Comparison of ENCODE assay signal across 15 cellular contexts in the genomic region with DNA sequence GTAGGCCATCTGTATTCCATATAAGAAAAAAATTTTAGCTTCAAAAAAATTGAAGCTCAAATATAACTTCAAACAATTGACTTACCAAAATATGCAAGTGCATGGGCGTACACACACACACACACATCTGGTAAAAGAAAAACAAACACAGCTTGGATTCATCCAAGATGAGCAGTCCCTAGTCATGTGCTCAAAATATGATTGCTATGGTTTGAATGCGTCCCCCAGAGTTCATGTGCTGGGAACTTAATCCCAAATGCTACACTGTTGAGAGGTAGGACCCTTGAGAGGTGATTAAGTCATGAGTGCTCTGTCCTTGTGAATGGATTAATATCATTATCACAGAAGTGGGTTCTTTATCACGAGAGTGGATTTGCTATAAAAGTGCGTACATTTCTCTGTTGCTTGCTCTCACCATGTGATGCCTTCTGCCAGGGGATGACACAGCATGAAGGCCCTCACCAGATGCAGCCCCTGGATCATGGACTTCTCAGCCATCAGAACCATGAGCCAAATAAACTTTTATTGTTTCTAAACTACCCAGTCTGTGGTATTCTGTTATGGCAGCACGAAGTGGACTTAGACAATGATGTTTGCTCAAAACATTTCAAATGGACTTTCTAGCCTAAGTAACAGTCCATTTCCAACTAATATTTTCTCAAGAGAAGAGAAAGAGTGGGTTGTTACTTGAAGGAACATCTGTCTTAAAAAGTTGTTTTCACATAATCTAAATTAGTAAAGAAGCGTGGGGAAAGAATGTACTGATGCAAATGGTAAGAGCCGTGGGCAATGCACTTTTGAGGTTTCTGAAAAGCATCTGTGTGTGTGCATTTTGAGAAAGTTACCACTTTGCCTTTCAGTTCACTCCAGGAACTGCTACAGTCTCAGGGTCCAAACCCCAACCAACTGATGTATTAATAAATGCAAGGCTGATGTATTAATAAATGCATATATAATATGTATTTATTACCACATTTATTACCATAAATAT. TPM values are rescaled to one million over a fixed set of nuclear protein-coding genes. Genes with fewer than 3 reads are reported as not detected.
A peak's percentile ranks its signal among the peaks of the same experiment; 100 is the strongest.
DNase-seq lines count a peak whose midpoint lies in the region; ATAC-seq and TF ChIP-seq lines count a peak whose summit lies in the region.
"Had no signal": no experiment of that assay in that cellular context is flagged by ENCODE, and none has a peak within 500 bp of the region (broad histone marks: within the 10 kb centered on the region; RNA-seq: fewer than 3 reads in every experiment).

No MANE protein-coding gene starts in this region.

- H3K4me3 Mint-ChIP-seq in nephron = no peak overlapping the region
- H3K4me3 Mint-ChIP-seq: activated B cell treated with CpG ODN at 0.5 μM for 24 hours; activated naive CD8-positive, alpha-beta T cell; neural progenitor cell had no signal

- TF ChIP-seq CTCF in AG10803 (conservative IDR thresholded peaks at IDR 0.05; ENCODE audit: low read length) (no peak), choroid plexus epithelial cell (conservative IDR thresholded peaks at IDR 0.05; ENCODE audit: low read depth, low read length) (no peak), nephron (IDR thresholded peaks at IDR 0.05; ENCODE audit: unreplicated experiment in 3 of 3) (no peak)

- no peaks in the 10 kb centered on the region for H3K27me3 Mint-ChIP-seq in nephron (ENCODE audit: low read depth)
- H3K27me3 Mint-ChIP-seq: activated B cell treated with CpG ODN at 0.5 μM for 24 hours; activated naive CD8-positive, alpha-beta T cell had no signal

- H3K9me3 Mint-ChIP-seq in nephron = peaks cover 24% of the 10 kb centered on the region
- H3K9me3 Mint-ChIP-seq: activated B cell treated with CpG ODN at 0.5 μM for 24 hours had no signal

- H3K27ac Mint-ChIP-seq in nephron = peak overlapping the region; percentile 74 to 92 (median 91)
- H3K27ac Mint-ChIP-seq: activated B cell treated with CpG ODN at 0.5 μM for 24 hours; activated naive CD8-positive, alpha-beta T cell; neural progenitor cell had no signal

- DNase-seq in AG10803 (ENCODE audit: low read depth) = peak; percentile 88
- peak; percentile 91 for DNase-seq in choroid plexus epithelial cell (ENCODE audit: low read depth)
- no peak for DNase-seq in OCI-M1 (lab: John Stamatoyannopoulos, UW)
- DNase-seq in SW 1271 (lab: John Stamatoyannopoulos, UW) = no peak
- DNase-seq: activated B cell treated with CpG ODN at 0.5 μM for 24 hours, DMS153, MM.1S, NCI-H2171 treated with DMSO at 0.1 percent for 48 hours had no signal

- peaks cover 56% of the 10 kb centered on the region for H3K4me1 Mint-ChIP-seq in nephron

- ATAC-seq in HG02885 (IDR thresholded peaks at IDR 0.05; ENCODE audit: poor library complexity, unreplicated experiment) = peak; percentile 69
- no peak for ATAC-seq in esophagus mucosa
- no peak for ATAC-seq in HG03025 (IDR thresholded peaks at IDR 0.05; ENCODE audit: low FRiP score, unreplicated experiment)

- no peak overlapping the region for H3K4me3 ChIP-seq in AG10803 (ENCODE audit: low read length)
- H3K4me3 ChIP-seq in choroid plexus epithelial cell (ENCODE audit: low read depth, low read length) = no peak overlapping the region
- H3K4me3 ChIP-seq: neural progenitor cell, vagina had no signal

- H3K36me3 Mint-ChIP-seq in nephron (ENCODE audit: low read depth) = peaks cover 46% of the 10 kb centered on the region

RNA-seq across cellular contexts. Expression of a gene that starts 15.1 kb away (rescaled TPM):
- 79.6 TPM for total RNA-seq in esophagus mucosa

Comparison
In these comparisons a context has a peak if more than half of its experiments do, and no peak if none do; other contexts are left out.
1. DNase-seq: peak in AG10803 (single experiment) and choroid plexus epithelial cell (single experiment); none in OCI-M1 (single experiment) and SW 1271 (0 of 2).